Comparison of ENCODE assay signal across 21 cellular contexts in genomic region chr6:168666170-168666569, GRCh38.
DNase-seq lines count a peak whose midpoint lies in the region; ATAC-seq and TF ChIP-seq lines count a peak whose summit lies in the region.
"Had no signal": no experiment of that assay in that cellular context is flagged by ENCODE, and none has a peak within 500 bp of the region (broad histone marks: within the 10 kb centered on the region; RNA-seq: fewer than 3 reads in every experiment).

No MANE protein-coding gene starts in this region.

- H3K18ac ChIP-seq in H9 (ENCODE audit: insufficient read length, low read depth, low read length), result no peak overlapping the region

- H3K4me1 Mint-ChIP-seq in nephron, result peaks cover 44% of the 10 kb centered on the region
- H3K4me1 Mint-ChIP-seq in glutamatergic neuron (ENCODE audit: low read depth, unreplicated experiment), result peaks cover 24% of the 10 kb centered on the region
- peaks cover 23 to 31% of the 10 kb centered on the region in 2 experiments for H3K4me1 Mint-ChIP-seq in H9

- H3K9me3 Mint-ChIP-seq in nephron (no peaks in the 10 kb centered on the region), glutamatergic neuron (ENCODE audit: unreplicated experiment) (peaks cover 2% of the 10 kb centered on the region), H9 (peaks cover 4% of the 10 kb centered on the region in 2 experiments; a peak in 3 of 5 replicates)
- H3K9me3 Mint-ChIP-seq: CD4-positive, alpha-beta T cell had no signal

- no peaks in the 10 kb centered on the region; the same call in 1 of the 2 replicates for H3K4me1 ChIP-seq in H9 (ENCODE audit: insufficient read depth, low read length)
- H3K4me1 ChIP-seq: Caco-2, Peyer's patch, SJSA1 had no signal

- H4K5ac ChIP-seq in H9 (ENCODE audit: insufficient read length, low read depth, low read length), result no peak overlapping the region

- H3K9me3 ChIP-seq in H9 (ENCODE audit: control insufficient read depth, low read depth, low read length), result no peaks in the 10 kb centered on the region
- H3K9me3 ChIP-seq: BLaER1, Caco-2, Peyer's patch had no signal

- H3K36me3 Mint-ChIP-seq in nephron (ENCODE audit: low read depth), result no peaks in the 10 kb centered on the region
- no peaks in the 10 kb centered on the region for H3K36me3 Mint-ChIP-seq in glutamatergic neuron (ENCODE audit: unreplicated experiment)
- H3K36me3 Mint-ChIP-seq in H9 (ENCODE audit: insufficient read depth in 1 of 3, low read depth in 3 of 3), result peaks cover 0 to 4% (median 3%) of the 10 kb centered on the region in 3 experiments; a peak in 2 of 7 replicates

- H3K4me3 Mint-ChIP-seq in nephron (no peak overlapping the region), glutamatergic neuron (ENCODE audit: unreplicated experiment) (no peak overlapping the region), H9 (no peak overlapping the region)
- H3K4me3 Mint-ChIP-seq: CD4-positive, alpha-beta T cell; IgD-negative memory B cell had no signal

- TF ChIP-seq CTCF in RWPE1 (conservative IDR thresholded peaks at IDR 0.05; ENCODE audit: low read depth) (no peak), nephron (IDR thresholded peaks at IDR 0.05; ENCODE audit: unreplicated experiment in 3 of 3) (no peak), glutamatergic neuron (IDR thresholded peaks at IDR 0.05; ENCODE audit: partially characterized antibody, unreplicated experiment) (no peak), H9 (conservative IDR thresholded peaks at IDR 0.05) (no peak)

- H2BK5ac ChIP-seq in H9 (ENCODE audit: insufficient read length, low read length), result no peak overlapping the region

- no peak overlapping the region for H2BK12ac ChIP-seq in H9 (ENCODE audit: insufficient read length, low read depth, low read length)

- no peaks in the 10 kb centered on the region for H3K79me2 ChIP-seq in H9 (ENCODE audit: insufficient read depth, low read length)

- H2AFZ ChIP-seq in H9 (ENCODE audit: low read length), result no peak overlapping the region

- H2BK15ac ChIP-seq in H9 (ENCODE audit: low read depth, low read length), result no peak overlapping the region

- H3K4ac ChIP-seq in H9 (ENCODE audit: low read depth, low read length), result no peak overlapping the region

- no peaks in the 10 kb centered on the region for H3K79me1 ChIP-seq in H9 (ENCODE audit: insufficient read depth, low read depth, low read length, poor library complexity, severe bottlenecking)

- no peaks in the 10 kb centered on the region for H3K23me2 ChIP-seq in H9 (ENCODE audit: insufficient read length, low read depth, low read length, poor library complexity, severe bottlenecking)

- no peak overlapping the region for H3K14ac ChIP-seq in H9 (ENCODE audit: insufficient read depth, low read length)

- no CpG with 5 or more reads among the region's 3 CpGs for WGBS in H9 (ENCODE audit: extremely low coverage, insufficient read length, low lambda C conversion rate)

- H3K9ac ChIP-seq in H9 (ENCODE audit: extremely low read depth, insufficient read length, low read length), result no peak overlapping the region
- H3K9ac ChIP-seq: BLaER1 had no signal

- H2BK120ac ChIP-seq in H9 (ENCODE audit: low read depth, low read length, poor library complexity, severe bottlenecking), result no peak overlapping the region

- peak overlapping the region in 2 of 3 experiments; percentile 38 to 81 for H3K27ac Mint-ChIP-seq in nephron
- H3K27ac Mint-ChIP-seq in glutamatergic neuron (ENCODE audit: unreplicated experiment), result no peak overlapping the region
- H3K27ac Mint-ChIP-seq in H9, result no peak overlapping the region
- H3K27ac Mint-ChIP-seq: CD4-positive, alpha-beta T cell; IgD-negative memory B cell had no signal

- H2AK5ac ChIP-seq in H9 (ENCODE audit: insufficient read length, low read length), result no peak overlapping the region

- H4K91ac ChIP-seq in H9 (ENCODE audit: insufficient read length, low read depth, low read length), result no peak overlapping the region

- POLR2A ChIA-PET in RWPE1 (lab: Yijun Ruan, JAX; ENCODE audit: low non-redundant PET), result no interaction called here

- peak; percentile 84 for ATAC-seq in esophagus mucosa
- no peak for ATAC-seq in left lobe of liver
- ATAC-seq: Right ventricle myocardium inferior had no signal

- peak; percentile 60 for DNase-seq in RWPE1 (ENCODE audit: low spot score)
- no peak for DNase-seq in glutamatergic neuron
- no peak for DNase-seq in COR-L47 (lab: John Stamatoyannopoulos, UW)
- DNase-seq in left lobe of liver (ENCODE audit: low spot score), result no peak
- DNase-seq in H9, result no peak
- DNase-seq: ACHN; Caco-2; CD4-positive, alpha-beta T cell; DMS153; HCEC 1CT; NCI-H1694 treated with DMSO at 0.1 percent for 48 hours; NCI-H2081 treated with DMSO at 0.1 percent for 48 hours; NCI-H2171 treated with DMSO at 0.1 percent for 48 hours; NCI-H524 treated with DMSO at 0.1 percent for 48 hours had no signal

- H4K8ac ChIP-seq in H9 (replicated peaks; ENCODE audit: insufficient read length, low read depth, low read length), result no peak overlapping the region

- no peak overlapping the region for H2BK20ac ChIP-seq in H9 (ENCODE audit: low read depth, low read length, poor library complexity, severe bottlenecking)

- no peak overlapping the region for H3T11ph ChIP-seq in H9 (ENCODE audit: low read length)

- H4K20me1 ChIP-seq in H9 (ENCODE audit: control insufficient read depth, insufficient read depth, insufficient read length), result no peaks in the 10 kb centered on the region
- H4K20me1 ChIP-seq: BLaER1 had no signal

- H3K27me3 ChIP-seq in H9 (ENCODE audit: insufficient read depth, low read length), result no peaks in the 10 kb centered on the region
- H3K27me3 ChIP-seq: BLaER1, Peyer's patch, SJSA1 had no signal

- no peak overlapping the region for H3K56ac ChIP-seq in H9 (ENCODE audit: insufficient read length, low read depth, low read length)

- peaks cover 7% of the 10 kb centered on the region for H3K27me3 Mint-ChIP-seq in nephron (ENCODE audit: low read depth)
- H3K27me3 Mint-ChIP-seq in glutamatergic neuron (ENCODE audit: unreplicated experiment), result peaks cover 2% of the 10 kb centered on the region
- H3K27me3 Mint-ChIP-seq in H9 (ENCODE audit: low read depth), result no peaks in the 10 kb centered on the region; the same call in none of the 2 replicates
- H3K27me3 Mint-ChIP-seq: IgD-negative memory B cell had no signal

- CTCF ChIA-PET in RWPE1 (lab: Yijun Ruan, JAX), result no interaction called here

- H3K27ac ChIP-seq in RWPE1 (no peak overlapping the region), H9 (ENCODE audit: insufficient read length, low read depth, low read length) (no peak overlapping the region)
- H3K27ac ChIP-seq: BLaER1, Peyer's patch, SJSA1 had no signal

- no peak overlapping the region for H3K4me2 ChIP-seq in H9 (ENCODE audit: insufficient read depth, insufficient read length, low read length)
- H3K4me2 ChIP-seq: BLaER1 had no signal

- H3K23ac ChIP-seq in H9 (ENCODE audit: insufficient read length, low read depth, low read length), result no peak overlapping the region

Comparison
In these comparisons a context has a peak if more than half of its experiments do, and no peak if none do; other contexts are left out.
1. H3K27ac Mint-ChIP-seq: peak in nephron (2 of 3); none in glutamatergic neuron (single experiment) and H9 (0 of 3).